Comparison of ENCODE assay signal across 11 cellular contexts in the genomic region with DNA sequence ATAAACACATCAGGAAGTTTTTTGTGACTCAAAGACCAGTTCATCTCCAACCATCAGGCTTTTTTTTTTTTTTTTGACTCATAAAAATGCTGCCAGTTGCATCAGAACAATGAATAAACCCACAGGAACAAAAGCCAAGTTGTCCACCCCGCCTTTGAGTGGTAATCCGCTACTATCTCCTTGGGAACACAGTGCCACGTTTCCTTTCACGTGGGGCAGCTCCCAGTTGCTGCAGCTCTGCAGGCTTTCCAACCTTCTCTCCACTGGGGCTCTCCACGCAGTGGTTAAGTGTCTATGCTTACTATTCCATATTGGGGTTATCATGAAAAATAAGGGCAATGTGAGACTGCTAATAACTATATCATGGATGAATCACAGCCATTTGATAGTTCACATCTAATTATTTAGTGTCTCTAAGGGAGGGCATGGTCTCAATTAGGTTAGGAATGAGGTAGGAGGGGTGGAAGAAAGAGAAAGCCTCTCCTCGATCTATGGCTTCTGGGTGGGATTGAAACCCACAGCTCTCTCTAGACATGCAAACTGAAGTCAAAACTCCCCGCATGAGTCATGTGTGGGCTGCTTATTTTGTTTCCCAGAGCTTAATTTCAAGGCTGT. TPM values are rescaled to one million over a fixed set of nuclear protein-coding genes. Genes with fewer than 3 reads are reported as not detected.
DNase-seq lines count a peak whose midpoint lies in the region; ATAC-seq and TF ChIP-seq lines count a peak whose summit lies in the region.
"Had no signal": no experiment of that assay in that cellular context is flagged by ENCODE, and none has a peak within 500 bp of the region (broad histone marks: within the 10 kb centered on the region; RNA-seq: fewer than 3 reads in every experiment).

No MANE protein-coding gene starts in this region.

- H3K4me3 Mint-ChIP-seq in WTC11, result no peak overlapping the region
- no peak overlapping the region for H3K4me3 Mint-ChIP-seq in stimulated activated naive B cell treated with anti-CD40 and anti-IgM and Interleukin-4, amounts not matched to agents 10 μg/mL and 1 μg/mL and 100 μg/mL, for 72 hours
- H3K4me3 Mint-ChIP-seq: activated naive CD8-positive, alpha-beta T cell treated with anti-CD3 and anti-CD28 coated beads, Interleukin-2, amount 10 ng/mL, durations not matched to agents 7 days and 5 days had no signal

- no peaks in the 10 kb centered on the region for H3K27me3 Mint-ChIP-seq in WTC11 (ENCODE audit: low read depth)
- no peaks in the 10 kb centered on the region for H3K27me3 Mint-ChIP-seq in stimulated activated naive B cell treated with anti-CD40 and anti-IgM and Interleukin-4, amounts not matched to agents 10 μg/mL and 1 μg/mL and 100 μg/mL, for 72 hours
- H3K27me3 Mint-ChIP-seq: activated naive CD8-positive, alpha-beta T cell treated with anti-CD3 and anti-CD28 coated beads, Interleukin-2, amount 10 ng/mL, durations not matched to agents 7 days and 5 days had no signal

- peak; percentile 6 for DNase-seq in DMS153 (lab: John Stamatoyannopoulos, UW)
- no peak for DNase-seq in DMS153 treated with DMSO at 0.1 percent for 48 hours (lab: John Stamatoyannopoulos, UW; ENCODE audit: unreplicated experiment)
- peak; percentile 42 for DNase-seq in T1000 (lab: John Stamatoyannopoulos, UW)
- DNase-seq in foreskin fibroblast, result peak; percentile 72 to 82
- peak; percentile 76 for DNase-seq in superior temporal gyrus (ENCODE audit: extremely low spot score)
- DNase-seq in WTC11 (ENCODE audit: low spot score), result no peak
- no peak for DNase-seq in stimulated activated naive B cell treated with anti-CD40 and anti-IgM and Interleukin-4, amounts not matched to agents 10 μg/mL and 1 μg/mL and 100 μg/mL, for 72 hours
- DNase-seq: activated naive CD8-positive, alpha-beta T cell treated with anti-CD3 and anti-CD28 coated beads, Interleukin-2, amount 10 ng/mL, durations not matched to agents 7 days and 5 days had no signal

- POLR2A ChIA-PET in WTC11 (lab: Charles Lee), result interaction anchor here (0.6 kb wide), 1 partner anchor 19 kb away, joined by 3 read pairs; no protein-coding TSS in a partner anchor

- no peaks in the 10 kb centered on the region for H3K9me3 Mint-ChIP-seq in WTC11
- H3K9me3 Mint-ChIP-seq in stimulated activated naive B cell treated with anti-CD40 and anti-IgM and Interleukin-4, amounts not matched to agents 10 μg/mL and 1 μg/mL and 100 μg/mL, for 72 hours, result no peaks in the 10 kb centered on the region
- H3K9me3 Mint-ChIP-seq: activated naive CD8-positive, alpha-beta T cell treated with anti-CD3 and anti-CD28 coated beads, Interleukin-2, amount 10 ng/mL, durations not matched to agents 7 days and 5 days had no signal

- no peak overlapping the region for H3K27ac Mint-ChIP-seq in WTC11
- no peak overlapping the region for H3K27ac Mint-ChIP-seq in stimulated activated naive B cell treated with anti-CD40 and anti-IgM and Interleukin-4, amounts not matched to agents 10 μg/mL and 1 μg/mL and 100 μg/mL, for 72 hours
- H3K27ac Mint-ChIP-seq: activated naive CD8-positive, alpha-beta T cell treated with anti-CD3 and anti-CD28 coated beads, Interleukin-2, amount 10 ng/mL, durations not matched to agents 7 days and 5 days had no signal

- H3K4me3 ChIP-seq in foreskin fibroblast (ENCODE audit: low read depth in 1 of 2, low read length in 2 of 2), result no peak overlapping the region
- H3K4me3 ChIP-seq: mucosa of descending colon, thoracic aorta had no signal

- H3K4me1 Mint-ChIP-seq in WTC11, result no peaks in the 10 kb centered on the region
- H3K4me1 Mint-ChIP-seq in stimulated activated naive B cell treated with anti-CD40 and anti-IgM and Interleukin-4, amounts not matched to agents 10 μg/mL and 1 μg/mL and 100 μg/mL, for 72 hours, result peaks cover 0 to 2% of the 10 kb centered on the region in 2 donors
- H3K4me1 Mint-ChIP-seq: activated naive CD8-positive, alpha-beta T cell treated with anti-CD3 and anti-CD28 coated beads, Interleukin-2, amount 10 ng/mL, durations not matched to agents 7 days and 5 days had no signal

- ATAC-seq in HG03095 (IDR thresholded peaks at IDR 0.05; ENCODE audit: unreplicated experiment), result no peak
- no peak for ATAC-seq in WTC11
- no peak for ATAC-seq in stimulated activated naive B cell treated with anti-CD40 and anti-IgM and Interleukin-4, amounts not matched to agents 10 μg/mL and 1 μg/mL and 100 μg/mL, for 72 hours (replicated peaks)
- ATAC-seq: mucosa of descending colon had no signal

- no peaks in the 10 kb centered on the region for H3K36me3 Mint-ChIP-seq in WTC11
- no peaks in the 10 kb centered on the region for H3K36me3 Mint-ChIP-seq in stimulated activated naive B cell treated with anti-CD40 and anti-IgM and Interleukin-4, amounts not matched to agents 10 μg/mL and 1 μg/mL and 100 μg/mL, for 72 hours
- H3K36me3 Mint-ChIP-seq: activated naive CD8-positive, alpha-beta T cell treated with anti-CD3 and anti-CD28 coated beads, Interleukin-2, amount 10 ng/mL, durations not matched to agents 7 days and 5 days had no signal

- TF ChIP-seq CTCF in foreskin fibroblast (IDR thresholded peaks at IDR 0.05; ENCODE audit: low read depth, low read length) (no peak), WTC11 (IDR thresholded peaks at IDR 0.05) (no peak)

- CTCF ChIA-PET in WTC11 (lab: Charles Lee), result no interaction called here

TF ChIP-seq in WTC11, 78 proteins besides CTCF, POLR2A, EP300 and RAD21 (continues in another document):
- TF ChIP-seq AFF4 (CRISPR knock-in tag; IDR thresholded peaks at IDR 0.05; ENCODE audit: borderline replicate concordance), result no peak
- TF ChIP-seq USF1 (CRISPR knock-in tag; IDR thresholded peaks at IDR 0.05), result no peak
- no peak for TF ChIP-seq CREM (CRISPR knock-in tag; IDR thresholded peaks at IDR 0.05)
- TF ChIP-seq JUN (CRISPR knock-in tag; IDR thresholded peaks at IDR 0.05), result no peak
- no peak for TF ChIP-seq ZNF416 (CRISPR knock-in tag; IDR thresholded peaks at IDR 0.05)
- no peak for TF ChIP-seq ETV6 (CRISPR knock-in tag; IDR thresholded peaks at IDR 0.05)
- no peak for TF ChIP-seq FOXJ3 (CRISPR knock-in tag; IDR thresholded peaks at IDR 0.05; ENCODE audit: borderline replicate concordance)
- TF ChIP-seq, protein P1, sequence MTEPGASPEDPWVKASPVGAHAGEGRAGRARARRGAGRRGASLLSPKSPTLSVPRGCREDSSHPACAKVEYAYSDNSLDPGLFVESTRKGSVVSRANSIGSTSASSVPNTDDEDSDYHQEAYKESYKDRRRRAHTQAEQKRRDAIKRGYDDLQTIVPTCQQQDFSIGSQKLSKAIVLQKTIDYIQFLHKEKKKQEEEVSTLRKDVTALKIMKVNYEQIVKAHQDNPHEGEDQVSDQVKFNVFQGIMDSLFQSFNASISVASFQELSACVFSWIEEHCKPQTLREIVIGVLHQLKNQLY (CRISPR knock-in tag; IDR thresholded peaks at IDR 0.05), result no peak
- no peak for TF ChIP-seq ELF4 (CRISPR knock-in tag; IDR thresholded peaks at IDR 0.05; ENCODE audit: low read depth)
- TF ChIP-seq, protein P2, sequence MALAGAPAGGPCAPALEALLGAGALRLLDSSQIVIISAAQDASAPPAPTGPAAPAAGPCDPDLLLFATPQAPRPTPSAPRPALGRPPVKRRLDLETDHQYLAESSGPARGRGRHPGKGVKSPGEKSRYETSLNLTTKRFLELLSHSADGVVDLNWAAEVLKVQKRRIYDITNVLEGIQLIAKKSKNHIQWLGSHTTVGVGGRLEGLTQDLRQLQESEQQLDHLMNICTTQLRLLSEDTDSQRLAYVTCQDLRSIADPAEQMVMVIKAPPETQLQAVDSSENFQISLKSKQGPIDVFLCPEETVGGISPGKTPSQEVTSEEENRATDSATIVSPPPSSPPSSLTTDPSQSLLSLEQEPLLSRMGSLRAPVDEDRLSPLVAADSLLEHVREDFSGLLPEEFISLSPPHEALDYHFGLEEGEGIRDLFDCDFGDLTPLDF (CRISPR knock-in tag; IDR thresholded peaks at IDR 0.05), result no peak
- TF ChIP-seq JAZF1 (CRISPR knock-in tag; IDR thresholded peaks at IDR 0.05), result no peak

RNA-seq across cellular contexts. Expression of gene ACTBL2, which starts 55.8 kb away (rescaled TPM):
- not detected in 3 replicates for total RNA-seq in WTC11 (2021)
- total RNA-seq: activated naive CD8-positive, alpha-beta T cell treated with anti-CD3 and anti-CD28 coated beads, Interleukin-2, amount 10 ng/mL, durations not matched to agents 7 days and 5 days; mucosa of descending colon; thoracic aorta had no signal

Comparison
In these comparisons a context has a peak if more than half of its experiments do, and no peak if none do; other contexts are left out.
1. DNase-seq: peak in DMS153 (single experiment), T1000 (single experiment), foreskin fibroblast (2 of 2) and superior temporal gyrus (single experiment); none in DMS153 treated with DMSO at 0.1 percent for 48 hours (single experiment), WTC11 (single experiment) and stimulated activated naive B cell treated with anti-CD40 and anti-IgM and Interleukin-4, amounts not matched to agents 10 μg/mL and 1 μg/mL and 100 μg/mL, for 72 hours (single experiment).